ENCODE assay signal across 7 cellular contexts in genomic region chr5:41925555-41925946, GRCh38. TPM values are rescaled to one million over a fixed set of nuclear protein-coding genes. Genes with fewer than 3 reads are reported as not detected.
DNase-seq lines count a peak whose midpoint lies in the region; ATAC-seq and TF ChIP-seq lines count a peak whose summit lies in the region.

No MANE protein-coding gene starts in this region.

- ATAC-seq in GM21576 (IDR thresholded peaks at IDR 0.05; ENCODE audit: unreplicated experiment), result peak; percentile 33

- H3K9me3 Mint-ChIP-seq in neural crest cell, result no peaks in the 10 kb centered on the region

- peak overlapping the region; percentile 69 to 88 for H3K4me3 ChIP-seq in foreskin fibroblast (ENCODE audit: low read depth in 1 of 2, low read length in 2 of 2)

- peak overlapping the region; percentile 63 for H3K27ac Mint-ChIP-seq in neural crest cell (ENCODE audit: unreplicated experiment)

- H3K4me1 Mint-ChIP-seq in neural crest cell, result peaks cover 14% of the 10 kb centered on the region

- H3K27ac ChIP-seq in KOPT-K1 (ENCODE audit: low read depth, low read length, poor library complexity, severe bottlenecking), result peak overlapping the region; percentile 85

- H3K27me3 Mint-ChIP-seq in neural crest cell (ENCODE audit: low read depth), result no peaks in the 10 kb centered on the region

- H3K36me3 ChIP-seq in KOPT-K1 (ENCODE audit: insufficient read depth, low read length), result peaks cover 16% of the 10 kb centered on the region

- H3K9me3 ChIP-seq in KOPT-K1 (ENCODE audit: insufficient read depth, low read length, poor library complexity, severe bottlenecking), result no peaks in the 10 kb centered on the region

- TF ChIP-seq CTCF in foreskin fibroblast (IDR thresholded peaks at IDR 0.05; ENCODE audit: low read depth, low read length) (no peak), neural crest cell (conservative IDR thresholded peaks at IDR 0.05) (no peak)

- DNase-seq in GM04503 (ENCODE audit: low read depth), result peak; percentile 14
- peak; percentile 12 for DNase-seq in activated T-cell treated with anti-CD3 and anti-CD28 coated beads for 48 hours (ENCODE audit: low read depth)
- peak; percentile 13 to 56 for DNase-seq in foreskin fibroblast
- peak; percentile 14 for DNase-seq in neural crest cell (ENCODE audit: low read depth, low spot score)
- DNase-seq in NCI-H128 (lab: John Stamatoyannopoulos, UW; ENCODE audit: unreplicated experiment), result no peak

- peak overlapping the region; percentile 81 for H3K4me3 Mint-ChIP-seq in neural crest cell

- peaks cover 5% of the 10 kb centered on the region for H3K36me3 Mint-ChIP-seq in neural crest cell (ENCODE audit: low read depth)

RNA-seq across cellular contexts. Expression of gene FBXO4, which starts 0.5 kb away (rescaled TPM):
- total RNA-seq in neural crest cell, result 9.1 and 10.1 TPM in 2 replicates

RNA-seq across cellular contexts. Expression of gene RIMOC1, which starts 21.4 kb away (rescaled TPM):
- 47.7 and 49.0 TPM in 2 replicates for total RNA-seq in neural crest cell

RNA-seq across cellular contexts. Expression of gene OXCT1, which starts 55.3 kb away (rescaled TPM):
- 30.2 and 33.0 TPM in 2 replicates for total RNA-seq in neural crest cell
